ENCODE assay signal across 8 cellular contexts in the genomic region with DNA sequence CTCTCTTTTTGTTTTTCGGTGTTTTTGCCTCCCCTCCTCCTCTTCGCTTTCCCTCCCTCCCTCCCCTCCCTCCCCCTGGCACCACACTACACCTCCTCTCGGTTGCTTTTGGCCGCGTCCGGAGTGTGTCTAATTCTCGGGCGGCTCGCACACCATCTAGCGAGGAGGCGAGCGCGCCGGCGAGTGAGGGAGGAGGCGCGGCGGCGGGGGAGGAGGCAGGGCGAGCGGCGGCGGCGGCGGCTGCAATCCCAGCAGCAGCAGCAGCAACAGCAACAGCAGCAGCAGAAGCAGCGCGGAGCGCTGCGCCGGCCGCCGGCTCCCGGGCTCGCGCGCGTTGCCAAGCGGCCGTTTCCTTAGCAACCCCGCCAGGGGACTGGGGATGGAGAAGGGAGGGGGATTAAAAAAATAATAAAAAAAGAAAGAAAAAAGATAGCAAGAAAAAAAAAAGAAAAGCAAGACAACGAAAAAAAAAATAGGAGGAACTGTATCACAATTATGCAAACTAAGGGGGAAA. TPM values are rescaled to one million over a fixed set of nuclear protein-coding genes. Genes with fewer than 3 reads are reported as not detected.
DNase-seq lines count a peak whose midpoint lies in the region; ATAC-seq and TF ChIP-seq lines count a peak whose summit lies in the region.

No MANE protein-coding gene starts in this region.

- peak in 21 of 56 donors; percentile 1 to 42 (median 17) for TF ChIP-seq CTCF in dorsolateral prefrontal cortex (IDR thresholded peaks at IDR 0.05 in 54 of 56, conservative IDR thresholded peaks at IDR 0.05 in 2 of 56; ENCODE audit: low read depth in 1 of 56, partially characterized antibody in 56 of 56)

- ATAC-seq in GM18868 (IDR thresholded peaks at IDR 0.05; ENCODE audit: unreplicated experiment), result peak; percentile 79
- peak; percentile 79 for ATAC-seq in HG03095 (IDR thresholded peaks at IDR 0.05; ENCODE audit: unreplicated experiment)

- intact Hi-C loops in dorsolateral prefrontal cortex (cut with DNase I), result loop anchor here in 1 of 2 donors (5.0 kb wide), 1 partner anchor 95 kb away; no protein-coding TSS in a partner anchor

- H3K27me3 ChIP-seq in dorsolateral prefrontal cortex, result no peaks in the 10 kb centered on the region

- peak overlapping the region; percentile 95 to 100 (median 99) for H3K27ac ChIP-seq in dorsolateral prefrontal cortex

- H3K4me3 ChIP-seq in dorsolateral prefrontal cortex, result peak overlapping the region; percentile 53 to 93 (median 80)

- DNase-seq in AG08395 (ENCODE audit: low spot score), result peak; percentile 82
- peak; percentile 41 for DNase-seq in NCI-H2107 treated with DMSO at 0.1 percent for 48 hours (lab: John Stamatoyannopoulos, UW; ENCODE audit: unreplicated experiment)
- DNase-seq in activated CD4-positive, alpha-beta T cell treated with anti-CD3 and anti-CD28 coated beads for 1 hour, result peak; percentile 31
- DNase-seq in dorsolateral prefrontal cortex, result peak; percentile 71 to 91 (median 82)
- peak; percentile 97 for DNase-seq in left kidney (ENCODE audit: low read depth, low spot score)
- DNase-seq in stimulated activated CD4-positive, alpha-beta T cell treated with anti-CD3 and anti-CD28 coated beads, Interleukin-15, amount 100 ng/mL, for 48 hours (ENCODE audit: low read depth in 2 of 2), result peak; percentile 30 to 64

RNA-seq across cellular contexts. Expression of gene NEGR1, which starts 0.4 kb away (rescaled TPM):
- total RNA-seq in dorsolateral prefrontal cortex, result 100 to 1,000 TPM in 107 of 120 experiments, 10 to 100 TPM in 13; 38.5 to 260 (median 150) TPM

Comparison
In these comparisons a context has a peak if more than half of its experiments do, and no peak if none do; other contexts are left out.
1. Peak in every context shown above with its lines: DNase-seq, ATAC-seq, H3K4me3 ChIP-seq and H3K27ac ChIP-seq.
2. DNase-seq: peak in every context shown above with its lines; median percentile 97 in left kidney; 82 in dorsolateral prefrontal cortex; 82 in AG08395; 47 in stimulated activated CD4-positive, alpha-beta T cell treated with anti-CD3 and anti-CD28 coated beads, Interleukin-15, amount 100 ng/mL, for 48 hours; 41 in NCI-H2107 treated with DMSO at 0.1 percent for 48 hours; 31 in activated CD4-positive, alpha-beta T cell treated with anti-CD3 and anti-CD28 coated beads for 1 hour.